ENCODE assay signal across 26 cellular contexts in the genomic region with DNA sequence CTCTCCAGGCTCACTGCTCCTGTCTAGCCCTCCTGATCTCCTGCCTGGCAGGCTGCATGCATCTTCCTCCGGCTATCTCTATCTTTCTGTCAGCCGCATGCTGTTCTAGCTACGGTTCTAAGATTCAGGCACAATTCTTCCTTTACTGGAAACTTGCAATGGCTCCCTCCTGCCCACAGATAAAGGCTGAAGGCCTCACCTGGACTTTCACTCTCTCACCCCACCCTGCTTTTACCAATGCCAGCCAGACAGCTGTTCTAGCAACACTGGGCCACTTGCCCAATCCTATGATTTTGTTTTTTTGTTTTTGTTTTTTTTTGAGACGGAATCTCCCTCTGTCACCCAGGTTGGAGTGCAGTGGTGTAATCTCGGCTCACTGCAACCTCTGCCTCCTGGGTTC. TPM values are rescaled to one million over a fixed set of nuclear protein-coding genes. Genes with fewer than 3 reads are reported as not detected.
"Had no signal": no experiment of that assay in that cellular context is flagged by ENCODE, and none has a peak within 500 bp of the region (broad histone marks: within the 10 kb centered on the region; RNA-seq: fewer than 3 reads in every experiment).

No MANE protein-coding gene starts in this region.

- H3K4me3 Mint-ChIP-seq: IgD-negative memory B cell had no signal

- H3K36me3 Mint-ChIP-seq: IgD-negative memory B cell had no signal

- H3K27ac Mint-ChIP-seq: IgD-negative memory B cell had no signal

- DNase-seq: Kasumi-1; MM.1S; MV-4-11; NCI-H1048; NCI-H1105; NCI-H1417; NCI-H1436 treated with DMSO at 0.1 percent for 48 hours; NCI-H1694; NCI-H187 treated with DMSO at 0.1 percent for 48 hours; NCI-H2029 treated with DMSO at 0.1 percent for 48 hours; NCI-H2171 treated with DMSO at 0.1 percent for 48 hours; NCI-H345; NCI-H446 treated with DMSO at 0.1 percent for 48 hours; NCI-H510A treated with DMSO at 0.1 percent for 48 hours; NCI-H526; NK-92 treated with Interleukin-12 subunit alpha and Interleukin-12 subunit beta, amount 100 ng/mL, for 24 hours; PC-3; SHP77; SK-N-SH; SW 1271 had no signal

- H3K9me3 ChIP-seq: SK-N-SH had no signal

- H3K27ac ChIP-seq: KMS-11, RWPE1 had no signal

- ATAC-seq: K562, Panc1, PC-3 had no signal

- H3K9me3 Mint-ChIP-seq: IgD-negative memory B cell had no signal

- H3K4me3 ChIP-seq: K562 had no signal

- H3K4me1 Mint-ChIP-seq: IgD-negative memory B cell had no signal

- H3K4me2 ChIP-seq: KMS-11, SK-N-SH had no signal

- H3K9me2 ChIP-seq: SK-N-SH had no signal

RNA-seq across cellular contexts. Expression of a gene that starts 38.3 kb away (rescaled TPM):
- total RNA-seq: OCI-LY7 had no signal
- polyA plus RNA-seq: IgD-negative memory B cell had no signal
